In genomic region chr16:27361987-27362386, GRCh38 we compare ENCODE assay signal across 23 cellular contexts. TPM values are rescaled to one million over a fixed set of nuclear protein-coding genes. Genes with fewer than 3 reads are reported as not detected.
DNase-seq lines count a peak whose midpoint lies in the region; ATAC-seq and TF ChIP-seq lines count a peak whose summit lies in the region.
"Had no signal": no experiment of that assay in that cellular context is flagged by ENCODE, and none has a peak within 500 bp of the region (broad histone marks: within the 10 kb centered on the region; RNA-seq: fewer than 3 reads in every experiment).

No MANE protein-coding gene starts in this region.

- POLR2A ChIA-PET in CD4-positive, alpha-beta memory T cell (lab: Charles Lee; ENCODE audit: partially characterized antibody), result interaction anchor here (0.6 to 1.1 kb wide), 4 partner anchors 33 to 125 kb away, joined by 3 to 4 read pairs (median 3); no protein-coding TSS in a partner anchor
- POLR2A ChIA-PET in activated CD8-positive, alpha-beta T cell treated with anti-CD3 and anti-CD28 coated beads, Interleukin-2, amount 10 ng/mL, durations not matched to agents 7 days and 5 days (lab: Charles Lee), result interaction anchor here (0.8 to 1.4 kb wide), 3 partner anchors 44 to 127 kb away, joined by 3 to 4 read pairs (median 3); no protein-coding TSS in a partner anchor
- POLR2A ChIA-PET in A673 (lab: Charles Lee; ENCODE audit: low non-redundant PET), result no interaction called here

- H3K27ac ChIP-seq in CD4-positive, alpha-beta memory T cell (ENCODE audit: low read depth, low read length), result no peak overlapping the region
- H3K27ac ChIP-seq in A673 (ENCODE audit: low read depth, low read length, poor library complexity, severe bottlenecking), result no peak overlapping the region
- H3K27ac ChIP-seq: cardiac muscle cell, tibial nerve had no signal

- CTCF ChIA-PET in CD4-positive, alpha-beta memory T cell (lab: Charles Lee; ENCODE audit: partially characterized antibody), result interaction anchor here (0.9 to 1.8 kb wide), 3 partner anchors 26 to 182 kb away, joined by 3 to 9 read pairs (median 5); no protein-coding TSS in a partner anchor
- CTCF ChIA-PET in activated CD8-positive, alpha-beta T cell treated with anti-CD3 and anti-CD28 coated beads, Interleukin-2, amount 10 ng/mL, durations not matched to agents 7 days and 5 days (lab: Charles Lee), result interaction anchor here (1.1 kb wide), 1 partner anchor 131 kb away, joined by 3 read pairs; no protein-coding TSS in a partner anchor
- CTCF ChIA-PET in A673 (lab: Charles Lee), result no interaction called here

- no TSS peak for BruUV-seq in A673 (replicated peaks; lab: Mats Ljungman, UMichigan)

- peaks cover 5% of the 10 kb centered on the region for H3K9me3 Mint-ChIP-seq in T-helper 1 cell treated with Interleukin-12 subunit alpha and Interleukin-12 subunit beta and Interleukin-4 antibody, amounts not matched to agents 30 μg/mL and 1 μg/mL, for 36 hours
- peaks cover 0 to 1% (median 0%) of the 10 kb centered on the region in 8 donors for H3K9me3 Mint-ChIP-seq in CD4-positive, alpha-beta memory T cell
- H3K9me3 Mint-ChIP-seq in activated CD8-positive, alpha-beta T cell treated with anti-CD3 and anti-CD28 coated beads, Interleukin-2, amount 10 ng/mL, durations not matched to agents 7 days and 5 days (ENCODE audit: insufficient read depth), result no peaks in the 10 kb centered on the region
- H3K9me3 Mint-ChIP-seq in immature natural killer cell, result no peaks in the 10 kb centered on the region

- peaks cover 27% of the 10 kb centered on the region for H3K4me1 Mint-ChIP-seq in T-helper 1 cell treated with Interleukin-12 subunit alpha and Interleukin-12 subunit beta and Interleukin-4 antibody, amounts not matched to agents 30 μg/mL and 1 μg/mL, for 36 hours (ENCODE audit: low read depth)
- peaks cover 19 to 37% (median 29%) of the 10 kb centered on the region in 4 donors for H3K4me1 Mint-ChIP-seq in CD4-positive, alpha-beta memory T cell
- H3K4me1 Mint-ChIP-seq in activated CD8-positive, alpha-beta T cell treated with anti-CD3 and anti-CD28 coated beads, Interleukin-2, amount 10 ng/mL, durations not matched to agents 7 days and 5 days (ENCODE audit: low read depth), result peaks cover 42% of the 10 kb centered on the region
- H3K4me1 Mint-ChIP-seq in immature natural killer cell, result peaks cover 4 to 17% of the 10 kb centered on the region in 2 donors
- H3K4me1 Mint-ChIP-seq: memory B cell had no signal

- H3K9me3 ChIP-seq in CD4-positive, alpha-beta memory T cell (ENCODE audit: control insufficient read depth in 1 of 2, low read length in 2 of 2), result no peaks in the 10 kb centered on the region
- no peaks in the 10 kb centered on the region for H3K9me3 ChIP-seq in A673 (ENCODE audit: low read depth, low read length, poor library complexity, severe bottlenecking)
- H3K9me3 ChIP-seq: Peyer's patch, tibial nerve had no signal

- H3K27ac Mint-ChIP-seq in T-helper 1 cell treated with Interleukin-12 subunit alpha and Interleukin-12 subunit beta and Interleukin-4 antibody, amounts not matched to agents 30 μg/mL and 1 μg/mL, for 36 hours, result peak overlapping the region; percentile 9
- peak overlapping the region in 5 of 7 donors; percentile 72 to 90 (median 75) for H3K27ac Mint-ChIP-seq in CD4-positive, alpha-beta memory T cell
- H3K27ac Mint-ChIP-seq in activated CD8-positive, alpha-beta T cell treated with anti-CD3 and anti-CD28 coated beads, Interleukin-2, amount 10 ng/mL, durations not matched to agents 7 days and 5 days, result peak overlapping the region; percentile 46
- peak overlapping the region in 4 of 6 donors; percentile 5 to 67 (median 28) for H3K27ac Mint-ChIP-seq in immature natural killer cell
- H3K27ac Mint-ChIP-seq: dendritic cell treated with granulocyte-macrophage colony-stimulating factor and Interleukin-4, amounts not matched to agents 40 ng/mL and 50 ng/mL, for 4 days; memory B cell had no signal

- H3K4me3 ChIP-seq in CD4-positive, alpha-beta memory T cell (ENCODE audit: low read length in 2 of 2), result no peak overlapping the region
- no peak overlapping the region for H3K4me3 ChIP-seq in A673 (ENCODE audit: low read depth, low read length, poor library complexity, severe bottlenecking)
- H3K4me3 ChIP-seq: cardiac muscle cell, Peyer's patch, smooth muscle cell, tibial nerve had no signal

- no peaks in the 10 kb centered on the region for H3K27me3 Mint-ChIP-seq in T-helper 1 cell treated with Interleukin-12 subunit alpha and Interleukin-12 subunit beta and Interleukin-4 antibody, amounts not matched to agents 30 μg/mL and 1 μg/mL, for 36 hours (ENCODE audit: low read depth)
- no peaks in the 10 kb centered on the region for H3K27me3 Mint-ChIP-seq in CD4-positive, alpha-beta memory T cell
- no peaks in the 10 kb centered on the region for H3K27me3 Mint-ChIP-seq in activated CD8-positive, alpha-beta T cell treated with anti-CD3 and anti-CD28 coated beads, Interleukin-2, amount 10 ng/mL, durations not matched to agents 7 days and 5 days (ENCODE audit: low read depth)
- peaks cover 0 to 5% (median 0%) of the 10 kb centered on the region in 3 donors for H3K27me3 Mint-ChIP-seq in immature natural killer cell (ENCODE audit: low read depth in 3 of 3)
- H3K27me3 Mint-ChIP-seq: dendritic cell treated with granulocyte-macrophage colony-stimulating factor and Interleukin-4, amounts not matched to agents 40 ng/mL and 50 ng/mL, for 4 days; memory B cell had no signal

- intact Hi-C loops in CD4-positive, alpha-beta memory T cell (cut with micrococcal nuclease), result no loop called here
- intact Hi-C loops in A673 (cut with micrococcal nuclease; ENCODE audit: unreplicated experiment), result no loop called here

- ATAC-seq in activated CD8-positive, alpha-beta T cell treated with anti-CD3 and anti-CD28 coated beads, Interleukin-2, amount 10 ng/mL, durations not matched to agents 7 days and 5 days, result no peak
- ATAC-seq: left colon had no signal

- DNase-seq in T-helper 1 cell (no peak), immature natural killer cell (no peak), A673 (ENCODE audit: low spot score) (no peak), NCI-H187 (lab: John Stamatoyannopoulos, UW) (no peak), DMS153 (lab: John Stamatoyannopoulos, UW) (no peak)
- no peak for DNase-seq in CD4-positive, alpha-beta memory T cell
- no peak for DNase-seq in activated CD8-positive, alpha-beta T cell treated with anti-CD3 and anti-CD28 coated beads, Interleukin-2, amount 10 ng/mL, durations not matched to agents 7 days and 5 days
- DNase-seq: activated CD8-positive, alpha-beta memory T cell treated with anti-CD3 and anti-CD28 coated beads for 24 hours; head of caudate nucleus; left colon; NCI-H1105 treated with DMSO at 0.1 percent for 48 hours; NCI-H2081 treated with DMSO at 0.1 percent for 48 hours; NCI-H446 treated with DMSO at 0.1 percent for 48 hours; retina; stimulated activated naive CD4-positive, alpha-beta T cell treated with Interleukin-2 at 50 U/mL for 16 hours had no signal

- H3K36me3 Mint-ChIP-seq in T-helper 1 cell treated with Interleukin-12 subunit alpha and Interleukin-12 subunit beta and Interleukin-4 antibody, amounts not matched to agents 30 μg/mL and 1 μg/mL, for 36 hours (ENCODE audit: low read depth), result peaks cover 69% of the 10 kb centered on the region
- H3K36me3 Mint-ChIP-seq in CD4-positive, alpha-beta memory T cell, result peaks cover 39 to 59% of the 10 kb centered on the region in 2 donors
- peaks cover 85% of the 10 kb centered on the region for H3K36me3 Mint-ChIP-seq in activated CD8-positive, alpha-beta T cell treated with anti-CD3 and anti-CD28 coated beads, Interleukin-2, amount 10 ng/mL, durations not matched to agents 7 days and 5 days (ENCODE audit: low read depth)
- H3K36me3 Mint-ChIP-seq in immature natural killer cell, result peaks cover 17 to 49% (median 44%) of the 10 kb centered on the region in 3 donors

- H3K27me3 ChIP-seq in CD4-positive, alpha-beta memory T cell (ENCODE audit: insufficient read depth, low read length), result no peaks in the 10 kb centered on the region
- no peaks in the 10 kb centered on the region for H3K27me3 ChIP-seq in A673 (replicated peaks; ENCODE audit: insufficient read depth, low read depth, low read length, poor library complexity)
- H3K27me3 ChIP-seq: cardiac muscle cell, Peyer's patch, tibial nerve had no signal

- peaks cover 27% of the 10 kb centered on the region for H3K4me1 ChIP-seq in CD4-positive, alpha-beta memory T cell (ENCODE audit: insufficient read depth, low read length)
- peaks cover 5% of the 10 kb centered on the region for H3K4me1 ChIP-seq in A673 (ENCODE audit: insufficient read depth, low read length, poor library complexity, severe bottlenecking)

- no peak for TF ChIP-seq CTCF in A673 (conservative IDR thresholded peaks at IDR 0.05; ENCODE audit: low read depth, low read length)

- H3K36me3 ChIP-seq in CD4-positive, alpha-beta memory T cell (ENCODE audit: insufficient read depth, low read length), result peaks cover 36% of the 10 kb centered on the region
- no peaks in the 10 kb centered on the region for H3K36me3 ChIP-seq in A673 (ENCODE audit: insufficient read depth, low read length, poor library complexity, severe bottlenecking)
- H3K36me3 ChIP-seq: cardiac muscle cell had no signal

- H3K4me3 Mint-ChIP-seq in T-helper 1 cell treated with Interleukin-12 subunit alpha and Interleukin-12 subunit beta and Interleukin-4 antibody, amounts not matched to agents 30 μg/mL and 1 μg/mL, for 36 hours, result no peak overlapping the region
- no peak overlapping the region for H3K4me3 Mint-ChIP-seq in CD4-positive, alpha-beta memory T cell
- H3K4me3 Mint-ChIP-seq in activated CD8-positive, alpha-beta T cell treated with anti-CD3 and anti-CD28 coated beads, Interleukin-2, amount 10 ng/mL, durations not matched to agents 7 days and 5 days, result no peak overlapping the region
- no peak overlapping the region for H3K4me3 Mint-ChIP-seq in immature natural killer cell
- H3K4me3 Mint-ChIP-seq: dendritic cell treated with granulocyte-macrophage colony-stimulating factor and Interleukin-4, amounts not matched to agents 40 ng/mL and 50 ng/mL, for 4 days; memory B cell had no signal

RNA-seq across cellular contexts. Expression of gene IL21R, which starts 40.0 kb away (rescaled TPM):
- total RNA-seq in CD4-positive, alpha-beta memory T cell, result 10 to 100 TPM; 28.3 to 29.1 TPM
- polyA plus RNA-seq in CD4-positive, alpha-beta memory T cell, result 10 to 100 TPM; 18.4 to 28.3 TPM
- 10 to 100 TPM; 23.5 to 24.2 TPM for total RNA-seq in activated CD8-positive, alpha-beta T cell treated with anti-CD3 and anti-CD28 coated beads, Interleukin-2, amount 10 ng/mL, durations not matched to agents 7 days and 5 days
- 10 to 100 TPM; 27.5 to 59.7 (median 49.6) TPM for polyA plus RNA-seq in immature natural killer cell
- total RNA-seq in A673 (2021), result 0.19 and 0.39 TPM in 2 replicates
- total RNA-seq: cardiac muscle cell, endothelial cell of umbilical vein, smooth muscle cell had no signal
- polyA plus RNA-seq: cardiac muscle cell, smooth muscle cell had no signal

RNA-seq across cellular contexts. Expression of gene IL4R, which starts 48.2 kb away (rescaled TPM):
- 100 to 1,000 TPM; 143 to 152 TPM for total RNA-seq in CD4-positive, alpha-beta memory T cell
- polyA plus RNA-seq in CD4-positive, alpha-beta memory T cell, result 10 to 100 TPM; 32.6 to 66.1 TPM
- 100 to 1,000 TPM; 231 to 237 TPM for total RNA-seq in activated CD8-positive, alpha-beta T cell treated with anti-CD3 and anti-CD28 coated beads, Interleukin-2, amount 10 ng/mL, durations not matched to agents 7 days and 5 days
- polyA plus RNA-seq in immature natural killer cell, result 10 to 100 TPM; 15.7 to 38.7 (median 20.1) TPM
- total RNA-seq in A673 (2021), result 22.9 and 27.4 TPM in 2 replicates

Comparison
In these comparisons a context has a peak if more than half of its experiments do, and no peak if none do; other contexts are left out.
1. H3K27ac Mint-ChIP-seq: peak in every context shown above with its lines; median percentile 75 in CD4-positive, alpha-beta memory T cell; 46 in activated CD8-positive, alpha-beta T cell treated with anti-CD3 and anti-CD28 coated beads, Interleukin-2, amount 10 ng/mL, durations not matched to agents 7 days and 5 days; 28 in immature natural killer cell; 9 in T-helper 1 cell treated with Interleukin-12 subunit alpha and Interleukin-12 subunit beta and Interleukin-4 antibody, amounts not matched to agents 30 μg/mL and 1 μg/mL, for 36 hours.
2. RNA of gene IL21R, which starts 40.0 kb away (total RNA-seq): 28.3 to 29.1 TPM in CD4-positive, alpha-beta memory T cell and 23.5 to 24.2 TPM in activated CD8-positive, alpha-beta T cell treated with anti-CD3 and anti-CD28 coated beads, Interleukin-2, amount 10 ng/mL, durations not matched to agents 7 days and 5 days; 0.19 to 0.39 TPM in A673; every median in the first group is over 10 times any median in the second.